In the genomic region with DNA sequence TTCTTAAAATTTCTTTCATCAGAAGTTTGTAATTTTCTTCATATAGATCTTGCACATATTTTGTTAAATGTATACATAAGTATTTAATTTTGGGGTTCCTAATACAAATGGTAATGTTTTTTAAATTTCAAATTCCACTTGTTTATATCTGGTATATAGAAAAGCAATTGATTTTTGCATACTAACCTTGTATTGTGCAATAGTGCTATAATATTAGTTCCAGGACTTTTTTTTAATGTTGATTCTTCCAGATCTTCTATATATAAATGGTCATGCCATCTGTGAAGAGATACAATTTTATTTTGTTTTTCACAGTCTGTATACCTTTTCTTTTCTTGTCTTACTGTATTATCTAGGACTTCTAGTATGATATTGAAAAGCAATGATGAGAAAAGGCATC, we compare ENCODE assay signal across 28 cellular contexts.
"Had no signal": no experiment of that assay in that cellular context is flagged by ENCODE, and none has a peak within 500 bp of the region (broad histone marks: within the 10 kb centered on the region; RNA-seq: fewer than 3 reads in every experiment).

No MANE protein-coding gene starts in this region.

- ATAC-seq: natural killer cell; psoas muscle; right cardiac atrium; sciatic nerve; stimulated activated memory B cell treated with anti-CD40 and anti-IgM and Interleukin-4, amounts not matched to agents 10 μg/mL and 1 μg/mL and 100 μg/mL, for 72 hours; stimulated activated naive CD8-positive, alpha-beta T cell treated with anti-CD3 and anti-CD28 coated beads, Interleukin-15, amount 100 ng/mL, for 72 hours; stimulated activated naive CD8-positive, alpha-beta T cell treated with anti-CD3 and anti-CD28 coated beads, Interleukin-15, Interleukin-2, amounts not matched to agents 100 U/mL and 50 U/mL, for 24 hours; upper lobe of right lung had no signal

- H3K9ac ChIP-seq: neural progenitor cell, parathyroid adenoma had no signal

- H3K36me3 ChIP-seq: neural progenitor cell, ovary, spleen, suprapubic skin, tibial artery, transverse colon, upper lobe of right lung, uterus had no signal

- H3K9me3 ChIP-seq: ovary, psoas muscle, suprapubic skin, testis, tibial artery, upper lobe of right lung, uterus had no signal

- DNase-seq: natural killer cell; occipital lobe; ovary; posterior cingulate gyrus; psoas muscle; right cardiac atrium; spleen; stimulated activated CD4-positive, alpha-beta T cell treated with anti-CD3 and anti-CD28 coated beads, Interleukin-12 subunit alpha, Interleukin-12 subunit beta, amount 100 ng/mL, for 4 hours; stimulated activated CD4-positive, alpha-beta T cell treated with anti-CD3 and anti-CD28 coated beads, Interleukin-1b, Interleukin-23, amount 100 ng/mL, for 48 hours; stimulated activated CD4-positive, alpha-beta T cell treated with anti-CD3 and anti-CD28 coated beads, Interleukin-4, amount 100 ng/mL, for 1 hour; stimulated activated CD4-positive, alpha-beta T cell treated with anti-CD3 and anti-CD28 coated beads, Interleukin-4, amount 100 ng/mL, for 4 hours; stimulated activated CD8-positive, alpha-beta memory T cell treated with anti-CD3 and anti-CD28 coated beads, Interleukin-4, amount 100 ng/mL, for 48 hours; stimulated activated naive CD4-positive, alpha-beta T cell; stimulated activated naive CD8-positive, alpha-beta T cell treated with anti-CD3 and anti-CD28 coated beads, Interleukin-15, amount 100 ng/mL, for 72 hours; stimulated activated naive CD8-positive, alpha-beta T cell treated with anti-CD3 and anti-CD28 coated beads, Interleukin-15, Interleukin-2, amounts not matched to agents 100 U/mL and 50 U/mL, for 24 hours; substantia nigra; testis; tibial artery; transverse colon; upper lobe of right lung; uterus had no signal

- H3K27ac ChIP-seq: neural progenitor cell, ovary, parathyroid adenoma, psoas muscle, skin epidermis, spleen, suprapubic skin, testis, tibial artery, transverse colon, upper lobe of right lung, uterus had no signal

- H3K4me3 ChIP-seq: neural progenitor cell, ovary, psoas muscle, skin epidermis, smooth muscle cell, spleen, suprapubic skin, testis, tibial artery, transverse colon, upper lobe of right lung, uterus had no signal

- H3K4me2 ChIP-seq: neural progenitor cell, smooth muscle cell had no signal

- H3K27me3 ChIP-seq: neural progenitor cell, ovary, spleen, suprapubic skin, testis, tibial artery, transverse colon, upper lobe of right lung, uterus had no signal

- H3K4me1 ChIP-seq: neural progenitor cell, parathyroid adenoma, psoas muscle, spleen, suprapubic skin, testis, tibial artery, transverse colon, upper lobe of right lung, uterus had no signal

- H2AFZ ChIP-seq: neural progenitor cell, parathyroid adenoma had no signal
